ENCODE assay signal across 9 cellular contexts in the genomic region with DNA sequence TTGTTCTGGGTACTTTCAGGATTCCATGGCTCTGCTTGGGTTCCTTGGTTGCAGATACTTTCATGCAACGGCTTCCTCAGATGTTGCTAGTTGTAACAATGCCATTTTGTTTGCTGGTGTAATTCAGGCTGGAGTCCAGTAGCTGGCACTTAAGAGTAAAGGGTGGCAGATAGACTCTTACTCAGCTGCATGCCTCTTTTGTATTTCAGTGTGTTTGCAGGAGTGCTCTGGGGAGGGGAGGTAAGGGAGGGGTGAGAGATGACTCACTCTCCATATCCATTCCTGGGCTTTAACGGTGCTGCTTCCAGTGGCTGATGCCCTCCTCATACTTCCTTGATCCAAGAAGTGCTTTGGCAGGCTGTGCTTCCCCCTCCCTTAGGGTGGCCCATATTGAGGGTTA.
DNase-seq lines count a peak whose midpoint lies in the region; ATAC-seq and TF ChIP-seq lines count a peak whose summit lies in the region.
"Had no signal": no experiment of that assay in that cellular context is flagged by ENCODE, and none has a peak within 500 bp of the region (broad histone marks: within the 10 kb centered on the region; RNA-seq: fewer than 3 reads in every experiment).

No MANE protein-coding gene starts in this region.

- no peaks in the 10 kb centered on the region for H3K4me1 ChIP-seq in H9 (ENCODE audit: insufficient read depth, low read length)
- H3K4me1 ChIP-seq in thoracic aorta (ENCODE audit: control insufficient read depth in 1 of 2, low read depth in 2 of 2) = peaks cover 0 to 4% of the 10 kb centered on the region in 2 donors

- peak; percentile 76 for ATAC-seq in thoracic aorta (ENCODE audit: insufficient number of reproducible peaks, low FRiP score, low read depth)

- no peak overlapping the region for H3K4me3 ChIP-seq in fibroblast of pulmonary artery (replicated peaks; ENCODE audit: low read depth, low read length)
- H3K4me3 ChIP-seq in thoracic aorta = no peak overlapping the region

- H3K27me3 ChIP-seq in H9 (ENCODE audit: insufficient read depth, low read length) (no peaks in the 10 kb centered on the region), thoracic aorta (replicated peaks; ENCODE audit: insufficient read depth) (no peaks in the 10 kb centered on the region)

- H3K23ac ChIP-seq in H9 (ENCODE audit: insufficient read length, low read depth, low read length) = no peak overlapping the region

- no peak overlapping the region for H3K4ac ChIP-seq in H9 (ENCODE audit: low read depth, low read length)

- WGBS in H9 (ENCODE audit: extremely low coverage, insufficient read length, low lambda C conversion rate) = no CpG with 5 or more reads among the region's 2 CpGs

- peaks cover 0 to 13% (median 0%) of the 10 kb centered on the region in 3 experiments; a peak in 4 of 7 replicates for H3K36me3 Mint-ChIP-seq in H9 (ENCODE audit: insufficient read depth in 1 of 3, low read depth in 3 of 3)

- no peak overlapping the region for H3K4me2 ChIP-seq in H9 (ENCODE audit: insufficient read depth, insufficient read length, low read length)

- no peaks in the 10 kb centered on the region for H4K20me1 ChIP-seq in H9 (ENCODE audit: control insufficient read depth, insufficient read depth, insufficient read length)

- H3K23me2 ChIP-seq in H9 (ENCODE audit: insufficient read length, low read depth, low read length, poor library complexity, severe bottlenecking) = no peaks in the 10 kb centered on the region

- H3K18ac ChIP-seq in H9 (ENCODE audit: insufficient read length, low read depth, low read length) = no peak overlapping the region

- no peak overlapping the region for H3T11ph ChIP-seq in H9 (ENCODE audit: low read length)

- H2BK15ac ChIP-seq in H9 (ENCODE audit: low read depth, low read length) = no peak overlapping the region

- no peaks in the 10 kb centered on the region for H3K36me3 ChIP-seq in thoracic aorta

- H2BK20ac ChIP-seq in H9 (ENCODE audit: low read depth, low read length, poor library complexity, severe bottlenecking) = no peak overlapping the region

- H2BK12ac ChIP-seq in H9 (ENCODE audit: insufficient read length, low read depth, low read length) = no peak overlapping the region

- no peak overlapping the region for H2AFZ ChIP-seq in H9 (ENCODE audit: low read length)

- no peak overlapping the region for H3K14ac ChIP-seq in H9 (ENCODE audit: insufficient read depth, low read length)

- no peak overlapping the region for H3K27ac Mint-ChIP-seq in H9
- H3K27ac Mint-ChIP-seq: activated T-helper 1 cell treated with anti-CD3 and anti-CD28 coated beads, Interleukin-12 subunit alpha, Interleukin-12 subunit beta, Interleukin-2, Interleukin-4 antibody, amounts not matched to agents 30 ng/mL and 10 ng/mL and 1 ng/mL, durations not matched to agents 14 hours and 24 hours and 36 hours had no signal

- no peak overlapping the region for H2BK5ac ChIP-seq in H9 (ENCODE audit: insufficient read length, low read length)

- no peaks in the 10 kb centered on the region for H3K79me2 ChIP-seq in H9 (ENCODE audit: insufficient read depth, low read length)

- no peak overlapping the region for H3K56ac ChIP-seq in H9 (ENCODE audit: insufficient read length, low read depth, low read length)

- DNase-seq in H9 (peak; percentile 44), RKO (ENCODE audit: low spot score) (peak; percentile 40), fibroblast of pulmonary artery (ENCODE audit: low read depth) (peak; percentile 90), thoracic aorta (ENCODE audit: low spot score) (no peak), NCI-H82 treated with DMSO at 0.1 percent for 48 hours (lab: John Stamatoyannopoulos, UW; ENCODE audit: unreplicated experiment) (no peak), retina (no peak)
- DNase-seq in activated naive CD4-positive, alpha-beta T cell (lab: John Stamatoyannopoulos, UW) = no peak
- DNase-seq: NCI-H146 had no signal

- H3K4me1 Mint-ChIP-seq in H9 = no peaks in the 10 kb centered on the region

- no peaks in the 10 kb centered on the region for H3K79me1 ChIP-seq in H9 (ENCODE audit: insufficient read depth, low read depth, low read length, poor library complexity, severe bottlenecking)

- no peak overlapping the region for H3K9ac ChIP-seq in H9 (ENCODE audit: extremely low read depth, insufficient read length, low read length)

- no peak overlapping the region for H3K4me3 Mint-ChIP-seq in H9
- H3K4me3 Mint-ChIP-seq: activated T-helper 1 cell treated with anti-CD3 and anti-CD28 coated beads, Interleukin-12 subunit alpha, Interleukin-12 subunit beta, Interleukin-2, Interleukin-4 antibody, amounts not matched to agents 30 ng/mL and 10 ng/mL and 1 ng/mL, durations not matched to agents 14 hours and 24 hours and 36 hours had no signal

- H3K27ac ChIP-seq in H9 (ENCODE audit: insufficient read length, low read depth, low read length) (no peak overlapping the region), thoracic aorta (no peak overlapping the region)

- no peak overlapping the region for H4K8ac ChIP-seq in H9 (replicated peaks; ENCODE audit: insufficient read length, low read depth, low read length)

- H2BK120ac ChIP-seq in H9 (ENCODE audit: low read depth, low read length, poor library complexity, severe bottlenecking) = no peak overlapping the region

- H3K9me3 ChIP-seq in H9 (ENCODE audit: control insufficient read depth, low read depth, low read length) = no peaks in the 10 kb centered on the region
- H3K9me3 ChIP-seq in thoracic aorta = no peaks in the 10 kb centered on the region

- H2AK5ac ChIP-seq in H9 (ENCODE audit: insufficient read length, low read length) = no peak overlapping the region

- peaks cover 1% of the 10 kb centered on the region; the same call in 1 of the 2 replicates for H3K27me3 Mint-ChIP-seq in H9 (ENCODE audit: low read depth)

- peak; percentile 25; the same call in 2 of the 3 replicates for TF ChIP-seq CTCF in H9 (conservative IDR thresholded peaks at IDR 0.05)
- TF ChIP-seq CTCF in fibroblast of pulmonary artery (IDR thresholded peaks at IDR 0.05; ENCODE audit: low read length, missing control alignments) = peak; percentile 67
- no peak for TF ChIP-seq CTCF in thoracic aorta (IDR thresholded peaks at IDR 0.05)

- H4K5ac ChIP-seq in H9 (ENCODE audit: insufficient read length, low read depth, low read length) = no peak overlapping the region

- H4K91ac ChIP-seq in H9 (ENCODE audit: insufficient read length, low read depth, low read length) = no peak overlapping the region

- H3K9me3 Mint-ChIP-seq in H9 = peaks cover 21 to 23% of the 10 kb centered on the region in 2 experiments

Comparison
In these comparisons a context has a peak if more than half of its experiments do, and no peak if none do; other contexts are left out.
1. DNase-seq: peak in H9 (single experiment), RKO (single experiment) and fibroblast of pulmonary artery (single experiment); none in thoracic aorta (single experiment), NCI-H82 treated with DMSO at 0.1 percent for 48 hours (single experiment), retina (single experiment) and activated naive CD4-positive, alpha-beta T cell (0 of 4).